ENCODE assay signal across 11 cellular contexts in the genomic region with DNA sequence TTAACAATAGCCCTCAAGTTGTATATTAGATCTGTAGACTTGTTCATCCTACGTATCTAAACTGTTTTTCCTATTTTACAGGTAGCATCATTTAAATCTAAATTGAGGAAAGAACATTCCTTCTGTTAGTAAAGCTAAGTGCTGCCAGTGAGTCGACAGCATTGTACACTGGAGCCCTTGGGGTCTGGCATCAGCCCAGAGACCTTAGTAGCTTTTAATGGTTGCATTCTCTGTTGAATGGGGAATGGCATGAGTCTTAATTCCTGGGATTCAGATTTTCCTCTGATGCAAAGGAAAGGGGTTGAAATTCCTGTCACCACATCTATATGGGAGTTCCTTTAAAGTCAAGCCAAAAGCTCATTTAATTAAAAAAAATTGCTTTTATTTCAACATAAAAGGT.
DNase-seq lines count a peak whose midpoint lies in the region; ATAC-seq and TF ChIP-seq lines count a peak whose summit lies in the region.
"Had no signal": no experiment of that assay in that cellular context is flagged by ENCODE, and none has a peak within 500 bp of the region (broad histone marks: within the 10 kb centered on the region; RNA-seq: fewer than 3 reads in every experiment).

No MANE protein-coding gene starts in this region.

- in situ Hi-C loops in astrocyte of the spinal cord (cut with HindIII; ENCODE audit: low sequenced_read_pairs) = no loop called here

- DNase-seq in NCI-H1105 treated with DMSO at 0.1 percent for 48 hours (lab: John Stamatoyannopoulos, UW) (peak; percentile 32), NCI-H1105 (lab: John Stamatoyannopoulos, UW) (no peak), astrocyte of the spinal cord (ENCODE audit: low read depth, low spot score) (peak; percentile 16), retinal pigment epithelial cell (ENCODE audit: low read depth) (peak; percentile 26), activated gamma-delta T cell treated with Interleukin-2 at 50 U/mL for 16 hours (no peak), Ammon's horn (ENCODE audit: low spot score) (no peak)
- DNase-seq: GF-D8 had no signal

- H3K27ac ChIP-seq in SU-DHL-6 (ENCODE audit: low read depth, low read length) = no peak overlapping the region
- H3K27ac ChIP-seq: 22Rv1, BLaER1 had no signal

- no peaks in the 10 kb centered on the region for H3K27me3 ChIP-seq in SU-DHL-6 (ENCODE audit: low read length)
- H3K27me3 ChIP-seq: BLaER1 had no signal

- H3K4me2 ChIP-seq in SU-DHL-6 (ENCODE audit: low read depth, low read length, poor library complexity, severe bottlenecking) = no peak overlapping the region
- H3K4me2 ChIP-seq: BLaER1 had no signal

- H3K4me3 ChIP-seq in SU-DHL-6 (ENCODE audit: insufficient read depth, low read length, poor library complexity, severe bottlenecking) = no peak overlapping the region
- H3K4me3 ChIP-seq in astrocyte of the spinal cord (ENCODE audit: low read depth, low read length) = no peak overlapping the region
- no peak overlapping the region for H3K4me3 ChIP-seq in retinal pigment epithelial cell (ENCODE audit: low read length)
- H3K4me3 ChIP-seq: BLaER1 had no signal

- H4K20me1 ChIP-seq in SU-DHL-6 (ENCODE audit: low read depth, low read length) = no peaks in the 10 kb centered on the region
- H4K20me1 ChIP-seq: BLaER1 had no signal

- H3K9me3 ChIP-seq in SU-DHL-6 (ENCODE audit: insufficient read depth, low read length) = no peaks in the 10 kb centered on the region
- H3K9me3 ChIP-seq: BLaER1 had no signal

- no peak for TF ChIP-seq CTCF in SU-DHL-6 (IDR thresholded peaks at IDR 0.05; ENCODE audit: insufficient read depth, low read length, poor library complexity, severe bottlenecking)
- no peak for TF ChIP-seq CTCF in astrocyte of the spinal cord (IDR thresholded peaks at IDR 0.05; ENCODE audit: low read depth, low read length)
- no peak for TF ChIP-seq CTCF in retinal pigment epithelial cell (conservative IDR thresholded peaks at IDR 0.05; ENCODE audit: low read depth, low read length)

- H3F3A ChIP-seq in SU-DHL-6 (ENCODE audit: insufficient read depth) = no peaks in the 10 kb centered on the region

- H2AFZ ChIP-seq in SU-DHL-6 (ENCODE audit: low read depth, low read length, severe bottlenecking) = peak overlapping the region; percentile 27

- ATAC-seq in HG03097 (IDR thresholded peaks at IDR 0.05; ENCODE audit: low FRiP score, unreplicated experiment) = no peak

- H3K79me2 ChIP-seq in SU-DHL-6 (ENCODE audit: insufficient read depth, low read length) = no peaks in the 10 kb centered on the region

- no peaks in the 10 kb centered on the region for H3K9me2 ChIP-seq in SU-DHL-6 (replicated peaks; ENCODE audit: insufficient read depth, low read length)

- H3K36me3 ChIP-seq in SU-DHL-6 (ENCODE audit: low read length) = no peaks in the 10 kb centered on the region
- H3K36me3 ChIP-seq: BLaER1 had no signal

- H3K9ac ChIP-seq in SU-DHL-6 (ENCODE audit: low read length) = no peak overlapping the region
- H3K9ac ChIP-seq: BLaER1 had no signal

Comparison
In these comparisons a context has a peak if more than half of its experiments do, and no peak if none do; other contexts are left out.
1. DNase-seq: peak in NCI-H1105 treated with DMSO at 0.1 percent for 48 hours (single experiment), astrocyte of the spinal cord (single experiment) and retinal pigment epithelial cell (single experiment); none in NCI-H1105 (single experiment), activated gamma-delta T cell treated with Interleukin-2 at 50 U/mL for 16 hours (single experiment) and Ammon's horn (single experiment).